In genomic region chr1:230750576-230750975, GRCh38 we compare ENCODE assay signal across 17 cellular contexts. TPM values are rescaled to one million over a fixed set of nuclear protein-coding genes. Genes with fewer than 3 reads are reported as not detected.
A peak's percentile ranks its signal among the peaks of the same experiment; 100 is the strongest.
DNase-seq lines count a peak whose midpoint lies in the region; ATAC-seq, FAIRE-seq and TF ChIP-seq lines count a peak whose summit lies in the region.
"Had no signal": no experiment of that assay in that cellular context is flagged by ENCODE, and none has a peak within 500 bp of the region (broad histone marks: within the 10 kb centered on the region; RNA-seq: fewer than 3 reads in every experiment).

No MANE protein-coding gene starts in this region.

- no TSS peak for BruUV-seq in HepG2 (replicated peaks; lab: Mats Ljungman, UMichigan)

- intact Hi-C loops in HepG2 (cut with micrococcal nuclease; ENCODE audit: unreplicated experiment) (loop anchor here (2.0 to 5.0 kb wide), 2 partner anchors 22 to 38 kb away; partner anchors contain the start of gene AGT), aorta (cut with DNase I) (no loop called here)

- H3K36me3 ChIP-seq in HEK293 (ENCODE audit: control insufficient read depth in 2 of 2, insufficient read depth in 1 of 2, low read length in 2 of 2) (no peaks in the 10 kb centered on the region), HepG2 (replicated peaks in 1 of 2; ENCODE audit: control insufficient read depth in 1 of 2, insufficient read depth in 2 of 2, low read length in 2 of 2) (no peaks in the 10 kb centered on the region), aorta (ENCODE audit: control insufficient read depth in 1 of 2, insufficient read depth in 2 of 2, low read length in 1 of 2) (no peaks in the 10 kb centered on the region)
- H3K36me3 ChIP-seq: ovary had no signal

- no peak overlapping the region for H3K27ac ChIP-seq in HEK293 (ENCODE audit: extremely low read depth, low read depth, low read length)
- peak overlapping the region; percentile 50 for H3K27ac ChIP-seq in angular gyrus (ENCODE audit: low read depth, low read length)
- H3K27ac ChIP-seq in HepG2 (ENCODE audit: extremely low read length, insufficient read depth, low read length) = no peak overlapping the region
- peak overlapping the region; percentile 96 for H3K27ac ChIP-seq in substantia nigra (ENCODE audit: low read depth, low read length, poor library complexity, severe bottlenecking)
- no peak overlapping the region for H3K27ac ChIP-seq in aorta (ENCODE audit: low read depth in 1 of 2, low read length in 2 of 2)
- H3K27ac ChIP-seq: ovary had no signal

- DNase-seq in HepG2 (ENCODE audit: low spot score) (no peak), substantia nigra (lab: John Stamatoyannopoulos, UW) (peak in 1 of 49 donors; percentile 40), SW 1271 (lab: John Stamatoyannopoulos, UW) (no peak), aorta (no peak)
- DNase-seq: activated T-cell treated with anti-CD3 and anti-CD28 coated beads for 4 hours, anterior cingulate cortex, NCI-H1436 treated with DMSO at 0.1 percent for 48 hours, NCI-H2227 treated with DMSO at 0.1 percent for 48 hours, ovary had no signal

- no peaks in the 10 kb centered on the region for H4K20me1 ChIP-seq in HepG2 (ENCODE audit: insufficient read depth, low read length)

- no peak for TF ChIP-seq POLR2A in HepG2 (IDR thresholded peaks at IDR 0.05; ENCODE audit: insufficient read depth in 1 of 2, low read depth in 2 of 2, low read length in 2 of 2)

- no peak overlapping the region for H3K9ac ChIP-seq in HepG2 (ENCODE audit: insufficient read depth, low read depth, low read length)

- CTCF ChIA-PET in HEK293 (lab: Yijun Ruan, JAX) = no interaction called here
- CTCF ChIA-PET in HepG2 (lab: Yijun Ruan, JAX; ENCODE audit: low intra/inter-chr PET ratio, low total read pairs) = no interaction called here

- no peak for TF ChIP-seq EP300 in HepG2 (IDR thresholded peaks at IDR 0.05; ENCODE audit: low read depth in 2 of 2, low read length in 2 of 2)
- TF ChIP-seq EP300 in HepG2 (CRISPR knock-in tag; IDR thresholded peaks at IDR 0.05; ENCODE audit: borderline replicate concordance) = no peak

- FAIRE-seq in HepG2 (lab: Jason Lieb, UNC) = no peak
- FAIRE-seq: endothelial cell of umbilical vein had no signal

- in situ Hi-C loops in HepG2 (cut with HindIII; ENCODE audit: extremely low pct_ligation_motif_present, low pct_unique_long_range_greater_than_20kb) = no loop called here

- H3K4me1 ChIP-seq in HEK293 (ENCODE audit: control insufficient read depth, insufficient read depth, low read length) (no peaks in the 10 kb centered on the region; the same call in 1 of the 2 replicates), HepG2 (ENCODE audit: insufficient read depth, low read length) (peaks cover 92% of the 10 kb centered on the region), aorta (ENCODE audit: control insufficient read depth in 1 of 2, insufficient read depth in 2 of 2, low read length in 2 of 2) (no peaks in the 10 kb centered on the region)

- 28% methylated on average over 5 of the region's 5 CpGs for WGBS in HepG2 (ENCODE audit: low lambda C conversion rate)
- 81 to 84% methylated on average over 5 of the region's 5 CpGs for WGBS in aorta, 2 donors

- H3K4me2 ChIP-seq in HepG2 (ENCODE audit: low read depth, low read length) = peak overlapping the region; percentile 87

- no peaks in the 10 kb centered on the region for H3K9me3 ChIP-seq in HEK293 (ENCODE audit: control insufficient read depth, insufficient read depth, low read depth, low read length)
- H3K9me3 ChIP-seq in HepG2 (ENCODE audit: low read length) = no peaks in the 10 kb centered on the region
- H3K9me3 ChIP-seq in aorta (ENCODE audit: control insufficient read depth, low read length) = no peaks in the 10 kb centered on the region
- H3K9me3 ChIP-seq: ovary had no signal

- no peak for TF ChIP-seq RAD21 in HepG2 (CRISPR knock-in tag; IDR thresholded peaks at IDR 0.05)

- no peak for ATAC-seq in HepG2
- ATAC-seq in GM19023 (IDR thresholded peaks at IDR 0.05; ENCODE audit: unreplicated experiment) = no peak
- no peak for ATAC-seq in GM19397 (IDR thresholded peaks at IDR 0.05; ENCODE audit: unreplicated experiment)
- ATAC-seq in aorta (ENCODE audit: low FRiP score) = no peak
- ATAC-seq: left lobe of liver, sciatic nerve had no signal

- H3K4me3 ChIP-seq in HEK293 (ENCODE audit: low read depth, low read length) (no peak overlapping the region), HepG2 (replicated peaks in 1 of 3; ENCODE audit: insufficient read depth in 1 of 3, low read depth in 2 of 3, low read length in 3 of 3) (peak overlapping the region in 1 of 3 experiments; percentile 30; a peak in 1 of 6 replicates), aorta (ENCODE audit: low read length in 2 of 2) (no peak overlapping the region)
- H3K4me3 ChIP-seq: ovary had no signal

- no peak overlapping the region for H2AFZ ChIP-seq in HepG2 (ENCODE audit: low read length)

- H3K27me3 ChIP-seq in HepG2 (ENCODE audit: control insufficient read depth in 1 of 2, insufficient read depth in 2 of 2, low read length in 2 of 2) = no peaks in the 10 kb centered on the region
- H3K27me3 ChIP-seq in aorta (ENCODE audit: control insufficient read depth in 1 of 2, insufficient read depth in 2 of 2, low read length in 1 of 2) = no peaks in the 10 kb centered on the region
- H3K27me3 ChIP-seq: ovary had no signal

- TF ChIP-seq CTCF in HEK293 (tag by site-specific recombination; IDR thresholded peaks at IDR 0.05) (no peak), HepG2 (CRISPR knock-in tag; IDR thresholded peaks at IDR 0.05) (no peak)

- POLR2A ChIA-PET in HEK293 (lab: Yijun Ruan, JAX) (no interaction called here), HepG2 (lab: Yijun Ruan, JAX) (interaction anchor here (3.9 kb wide), 1 partner anchor 37 kb away, joined by 46 read pairs; the partner anchor contains the start of gene AGT)

- no peaks in the 10 kb centered on the region for H3K79me2 ChIP-seq in HepG2 (ENCODE audit: insufficient read depth, low read length)

TF ChIP-seq in HEK293, 187 proteins besides CTCF, POLR2A, EP300 and RAD21 (continues in another document):
- TF ChIP-seq SCRT2 (tag by site-specific recombination; IDR thresholded peaks at IDR 0.05) (no peak), SP3 (tag by site-specific recombination; IDR thresholded peaks at IDR 0.05) (no peak)

RNA-seq across cellular contexts. Expression of gene CAPN9, which starts 3.4 kb away (rescaled TPM):
- total RNA-seq in HepG2 (2016; rRNA removed; fragmentation: Illumina TruSeq; extraction: Trizol) (0.17 and 0.31 TPM in 2 replicates), aorta (not detected)
- not detected in 2 replicates for total RNA-seq in HepG2 (2016; cell fraction: cytosol; rRNA removed; fragmentation: Illumina TruSeq; extraction: Trizol; ENCODE audit: low read depth)
- 0.09 and 0.16 TPM in 2 replicates for total RNA-seq in HepG2 (2016; cell fraction: insoluble cytoplasmic fraction; rRNA removed; fragmentation: Illumina TruSeq; extraction: Trizol)
- total RNA-seq in HepG2 (2016; cell fraction: membrane; rRNA removed; fragmentation: Illumina TruSeq; extraction: Trizol) = not detected in 2 replicates
- not detected in 2 replicates for total RNA-seq in HepG2 (2016; cell fraction: nucleus; rRNA removed; fragmentation: Illumina TruSeq; extraction: Trizol)
- polyA plus RNA-seq in HepG2 (2011; rRNA removed) (0.04 and 0.10 TPM in 2 replicates), aorta (1 to 10 TPM in 1 of 2 donors, under 1 TPM in 1; 0.46 to 6.0 TPM)
- 0.06 and 0.11 TPM in 2 replicates for polyA plus RNA-seq in HepG2 (2011; cell fraction: cytosol; rRNA removed)
- polyA plus RNA-seq in HepG2 (2011; cell fraction: nucleus; rRNA removed) = 0.19 TPM in 1 of 2 replicates, not detected in the other
- 0.09 TPM in 1 of 2 replicates, not detected in the other for polyA plus RNA-seq in HepG2 (2012)
- polyA plus RNA-seq in HepG2 (2016; cell fraction: cytosol; fragmentation: Illumina TruSeq; extraction: Trizol; ENCODE audit: low read depth) = 0.26 TPM in 1 of 2 replicates, not detected in the other
- polyA plus RNA-seq in HepG2 (2016; cell fraction: insoluble cytoplasmic fraction; fragmentation: Illumina TruSeq; extraction: Trizol; ENCODE audit: low read depth) = not detected in 2 replicates
- 0.06 TPM in 1 of 2 replicates, not detected in the other for polyA plus RNA-seq in HepG2 (2016; cell fraction: membrane; fragmentation: Illumina TruSeq; extraction: Trizol; ENCODE audit: low read depth)
- polyA plus RNA-seq in HepG2 (2016; cell fraction: nucleus; fragmentation: Illumina TruSeq; extraction: Trizol; ENCODE audit: insufficient read depth, low read depth) = 0.21 TPM in 1 of 2 replicates, not detected in the other
- 0.12 TPM in 1 of 2 replicates, not detected in the other for polyA minus RNA-seq in HepG2 (2011; rRNA and poly(A)+ RNA removed; ENCODE audit: low replicate concordance)
- polyA minus RNA-seq in HepG2 (2011; cell fraction: cytosol; rRNA and poly(A)+ RNA removed) = not detected in 2 replicates
- polyA minus RNA-seq in HepG2 (2011; cell fraction: nucleus; rRNA and poly(A)+ RNA removed) = not detected in 2 replicates
- total RNA-seq: endothelial cell of umbilical vein, fibroblast of villous mesenchyme, left lobe of liver had no signal
- polyA plus RNA-seq: endothelial cell of umbilical vein had no signal

RNA-seq across cellular contexts. Expression of gene AGT, which starts 36.7 kb away (rescaled TPM):
- 378 and 892 TPM in 2 replicates for total RNA-seq in HepG2 (2016; rRNA removed; fragmentation: Illumina TruSeq; extraction: Trizol)
- 75.9 and 76.7 TPM in 2 replicates for total RNA-seq in HepG2 (2016; cell fraction: cytosol; rRNA removed; fragmentation: Illumina TruSeq; extraction: Trizol; ENCODE audit: low read depth)
- total RNA-seq in HepG2 (2016; cell fraction: insoluble cytoplasmic fraction; rRNA removed; fragmentation: Illumina TruSeq; extraction: Trizol) = 368 and 897 TPM in 2 replicates
- total RNA-seq in HepG2 (2016; cell fraction: membrane; rRNA removed; fragmentation: Illumina TruSeq; extraction: Trizol) = 150 and 163 TPM in 2 replicates
- total RNA-seq in HepG2 (2016; cell fraction: nucleus; rRNA removed; fragmentation: Illumina TruSeq; extraction: Trizol) = 728 and 881 TPM in 2 replicates
- 2,071 and 2,729 TPM in 2 replicates for polyA plus RNA-seq in HepG2 (2011; rRNA removed)
- polyA plus RNA-seq in HepG2 (2011; cell fraction: cytosol; rRNA removed) = 1,947 and 1,991 TPM in 2 replicates
- 1,234 and 1,580 TPM in 2 replicates for polyA plus RNA-seq in HepG2 (2011; cell fraction: nucleus; rRNA removed)
- polyA plus RNA-seq in HepG2 (2012) = 1,477 and 1,796 TPM in 2 replicates
- 105 and 108 TPM in 2 replicates for polyA plus RNA-seq in HepG2 (2016; cell fraction: cytosol; fragmentation: Illumina TruSeq; extraction: Trizol; ENCODE audit: low read depth)
- polyA plus RNA-seq in HepG2 (2016; cell fraction: insoluble cytoplasmic fraction; fragmentation: Illumina TruSeq; extraction: Trizol; ENCODE audit: low read depth) = 413 and 471 TPM in 2 replicates
- polyA plus RNA-seq in HepG2 (2016; cell fraction: membrane; fragmentation: Illumina TruSeq; extraction: Trizol; ENCODE audit: low read depth) = 154 and 159 TPM in 2 replicates
- 1,282 and 1,316 TPM in 2 replicates for polyA plus RNA-seq in HepG2 (2016; cell fraction: nucleus; fragmentation: Illumina TruSeq; extraction: Trizol; ENCODE audit: insufficient read depth, low read depth)
- polyA minus RNA-seq in HepG2 (2011; rRNA and poly(A)+ RNA removed; ENCODE audit: low replicate concordance) = 0.94 and 2,464 TPM in 2 replicates
- polyA minus RNA-seq in HepG2 (2011; cell fraction: cytosol; rRNA and poly(A)+ RNA removed) = 761 and 986 TPM in 2 replicates
- polyA minus RNA-seq in HepG2 (2011; cell fraction: nucleus; rRNA and poly(A)+ RNA removed) = 279 and 432 TPM in 2 replicates
- total RNA-seq in aorta = 10 to 100 TPM; 46.1 to 49.1 TPM
- 100 to 1,000 TPM in 1 of 2 donors, 10 to 100 TPM in 1; 23.2 to 120 TPM for polyA plus RNA-seq in aorta
- total RNA-seq: endothelial cell of umbilical vein, fibroblast of villous mesenchyme had no signal
- polyA plus RNA-seq: endothelial cell of umbilical vein had no signal

Comparison
In these comparisons a context has a peak if more than half of its experiments do, and no peak if none do; other contexts are left out.
1. H3K27ac ChIP-seq: peak in angular gyrus (single experiment) and substantia nigra (single experiment); none in HEK293 (single experiment), HepG2 (single experiment) and aorta (0 of 2).